29 cellular contexts compared by ENCODE assay signal in the genomic region with DNA sequence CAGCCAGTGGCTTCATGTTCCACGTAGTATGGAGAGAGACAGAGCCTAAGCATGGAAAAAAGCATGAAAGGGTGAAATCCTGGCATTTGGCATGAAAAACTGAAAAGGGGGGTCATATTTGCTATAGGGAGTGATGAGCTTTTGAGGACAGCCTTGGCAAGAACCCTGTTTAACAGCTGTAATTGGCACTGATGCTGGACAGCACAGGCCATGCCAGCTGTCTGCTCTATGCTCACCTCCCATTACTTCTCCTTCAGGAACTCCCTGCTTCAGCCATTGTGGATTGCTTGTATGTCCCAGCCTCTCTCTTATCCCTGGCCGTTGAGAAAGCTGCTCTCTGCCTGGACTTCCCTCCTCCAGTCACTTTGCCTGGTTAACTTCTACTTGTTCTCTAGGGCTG.
A peak's percentile ranks its signal among the peaks of the same experiment; 100 is the strongest.
DNase-seq lines count a peak whose midpoint lies in the region; FAIRE-seq lines count a peak whose summit lies in the region.
"Had no signal": no experiment of that assay in that cellular context is flagged by ENCODE, and none has a peak within 500 bp of the region (broad histone marks: within the 10 kb centered on the region; RNA-seq: fewer than 3 reads in every experiment).

No MANE protein-coding gene starts in this region.

- H3K36me3 ChIP-seq in small intestine (ENCODE audit: control insufficient read depth in 2 of 2, insufficient read depth in 2 of 2, low read length in 2 of 2): no peaks in the 10 kb centered on the region
- H3K36me3 ChIP-seq: BLaER1, esophagus squamous epithelium, heart right ventricle, SJSA1, tibial nerve, WERI-Rb-1 had no signal

- DNase-seq in DMS79 (lab: John Stamatoyannopoulos, UW) (peak; percentile 10), NCI-H1092 (lab: John Stamatoyannopoulos, UW) (peak; percentile 32), NCI-H446 treated with DMSO at 0.1 percent for 48 hours (lab: John Stamatoyannopoulos, UW) (peak; percentile 66), islet precursor cell (peak; percentile 49), globus pallidus (ENCODE audit: low spot score) (no peak), small intestine (no peak)
- DNase-seq in activated CD8-positive, alpha-beta memory T cell treated with anti-CD3 and anti-CD28 coated beads for 24 hours: no peak
- DNase-seq: activated CD4-positive, alpha-beta T cell treated with anti-CD3 and anti-CD28 coated beads for 4 hours; activated CD8-positive, alpha-beta T cell treated with anti-CD3 and anti-CD28 coated beads, Interleukin-2, amount 10 ng/mL, durations not matched to agents 7 days and 5 days; amniotic stem cell; DMS53; dorsolateral prefrontal cortex; esophagus squamous epithelium; foreskin melanocyte; HCEC 1CT; heart right ventricle; IMR-90; kidney; NCI-H2171; NCI-H82; sigmoid colon; stimulated activated CD4-positive, alpha-beta T cell treated with anti-CD3 and anti-CD28 coated beads, Interleukin-4, amount 100 ng/mL, for 1 hour; T-cell; WERI-Rb-1 had no signal

- FAIRE-seq in small intestine (lab: Jason Lieb, UNC): no peak
- FAIRE-seq: G401.6, kidney had no signal

- no peak overlapping the region for H3K4me3 ChIP-seq in small intestine (ENCODE audit: low read depth in 1 of 2, low read length in 2 of 2)
- H3K4me3 ChIP-seq: BLaER1, dorsolateral prefrontal cortex, esophagus squamous epithelium, heart right ventricle, sigmoid colon, SJSA1, tibial nerve had no signal

- no peaks in the 10 kb centered on the region for H3K9me3 ChIP-seq in small intestine (ENCODE audit: control insufficient read depth, low read depth)
- H3K9me3 ChIP-seq: BLaER1, esophagus squamous epithelium, heart right ventricle, sigmoid colon, SJSA1, tibial nerve had no signal

- no peak overlapping the region for H3K27ac ChIP-seq in small intestine (ENCODE audit: low read depth in 1 of 2, low read length in 1 of 2)
- H3K27ac ChIP-seq: BLaER1, dorsolateral prefrontal cortex, esophagus squamous epithelium, heart right ventricle, RWPE1, sigmoid colon, SJSA1, tibial nerve, WERI-Rb-1 had no signal

- no peaks in the 10 kb centered on the region for H3K4me1 ChIP-seq in small intestine (ENCODE audit: control insufficient read depth in 2 of 2, insufficient read depth in 1 of 2, low read depth in 1 of 2, low read length in 1 of 2)
- H3K4me1 ChIP-seq: esophagus squamous epithelium, heart right ventricle, sigmoid colon, SJSA1, tibial nerve had no signal

- H3K27me3 ChIP-seq in small intestine (ENCODE audit: control insufficient read depth in 2 of 2, insufficient read depth in 2 of 2, low read length in 2 of 2): no peaks in the 10 kb centered on the region
- H3K27me3 ChIP-seq: BLaER1, dorsolateral prefrontal cortex, esophagus squamous epithelium, sigmoid colon, SJSA1, tibial nerve had no signal

- WGBS in small intestine, 3 donors: 52 to 70% (median 57%) methylated on average over 2 of the region's 2 CpGs

Comparison
In these comparisons a context has a peak if more than half of its experiments do, and no peak if none do; other contexts are left out.
1. DNase-seq: peak in DMS79 (single experiment), NCI-H1092 (single experiment), NCI-H446 treated with DMSO at 0.1 percent for 48 hours (single experiment) and islet precursor cell (single experiment); none in globus pallidus (single experiment), small intestine (single experiment) and activated CD8-positive, alpha-beta memory T cell treated with anti-CD3 and anti-CD28 coated beads for 24 hours (single experiment).